24 cellular contexts compared by ENCODE assay signal in the genomic region with DNA sequence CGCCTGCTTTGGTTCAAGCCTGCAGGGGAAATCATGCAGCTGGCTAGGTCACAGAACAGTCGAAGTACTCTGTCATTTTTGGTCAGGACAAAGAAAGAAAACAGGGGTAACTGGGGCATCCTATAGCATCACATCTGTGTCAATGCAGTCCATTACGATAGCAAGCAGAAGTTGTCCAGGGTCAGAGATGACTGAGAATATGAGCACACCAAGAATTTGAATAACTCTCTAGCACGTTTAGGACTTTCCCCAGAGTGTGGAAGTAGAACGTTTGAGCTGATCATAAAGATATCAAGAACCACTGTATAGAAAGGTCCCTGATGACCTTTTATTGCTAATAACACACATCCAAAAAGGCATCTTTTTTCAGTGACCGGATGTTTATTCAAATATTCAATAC. TPM values are rescaled to one million over a fixed set of nuclear protein-coding genes. Genes with fewer than 3 reads are reported as not detected.
"Had no signal": no experiment of that assay in that cellular context is flagged by ENCODE, and none has a peak within 500 bp of the region (broad histone marks: within the 10 kb centered on the region; RNA-seq: fewer than 3 reads in every experiment).

No MANE protein-coding gene starts in this region.

- H3K27ac ChIP-seq: PC-9, Peyer's patch, SJCRH30 had no signal

- H3K4me1 ChIP-seq: Peyer's patch, SJCRH30 had no signal

- H3K27me3 ChIP-seq: Peyer's patch, SJCRH30 had no signal

- H3K36me3 ChIP-seq: Peyer's patch, SJCRH30 had no signal

- H3K9me3 ChIP-seq: Peyer's patch, SJCRH30 had no signal

- DNase-seq: IMR-90, MV-4-11, NCI-H1092, NCI-H1105 treated with DMSO at 0.1 percent for 48 hours, NCI-H1417 treated with DMSO at 0.1 percent for 48 hours, NCI-H146, NCI-H1694 treated with DMSO at 0.1 percent for 48 hours, NCI-H1930, NCI-H2081, NCI-H2107, NCI-H524, NCI-H526 treated with DMSO at 0.1 percent for 48 hours, NCI-H748 treated with DMSO at 0.1 percent for 48 hours, OCI-M1, PC-9, Peyer's patch, SHP77 treated with DMSO at 0.1 percent for 48 hours, SJCRH30, T-helper 1 cell had no signal

- H2AFZ ChIP-seq: PC-9 had no signal

- H3K4me2 ChIP-seq: PC-9 had no signal

- FAIRE-seq: HepG2 had no signal

- ATAC-seq: HepG2, Right ventricle myocardium inferior, SK-N-SH treated with all-trans-retinoic acid at 6 μM for 48 hours had no signal

- H3K4me3 ChIP-seq: PC-9, Peyer's patch, SJCRH30 had no signal

RNA-seq across cellular contexts. Expression of a gene that starts 12.7 kb away (rescaled TPM):
- total RNA-seq: HepG2, LHCN-M2, MCF 10A, Right ventricle myocardium inferior, SJCRH30 had no signal
- polyA plus RNA-seq: HepG2 had no signal
